10 cellular contexts compared by ENCODE assay signal in the genomic region with DNA sequence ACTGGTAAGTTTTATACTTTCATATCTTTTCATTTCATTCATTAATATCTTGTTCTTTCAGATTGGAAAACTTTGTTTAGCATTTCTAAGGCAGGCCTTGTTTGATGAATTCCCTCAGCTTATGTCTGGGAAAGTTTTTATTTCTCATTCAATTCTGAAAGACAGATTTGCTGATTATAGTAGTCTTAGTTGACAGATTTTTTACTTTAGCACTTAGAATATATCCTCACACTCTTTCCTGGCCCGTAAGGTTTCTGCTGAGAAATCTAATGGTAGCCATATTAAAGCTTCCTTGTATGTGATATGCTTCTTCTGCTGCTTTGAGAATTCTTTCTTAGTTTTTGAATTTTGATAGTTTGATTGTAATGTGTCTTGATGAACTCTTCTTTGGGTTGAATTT.
"Had no signal": no experiment of that assay in that cellular context is flagged by ENCODE, and none has a peak within 500 bp of the region (broad histone marks: within the 10 kb centered on the region; RNA-seq: fewer than 3 reads in every experiment).

No MANE protein-coding gene starts in this region.

- H3K9me3 ChIP-seq: HAP-1 had no signal

- DNase-seq: GM23248, GOT3, H7, Kasumi-1, KBM-7 had no signal

- ATAC-seq: HCT116, HepG2 had no signal

- H3K4me3 ChIP-seq: GM23248, HAP-1 had no signal

- H3K27ac ChIP-seq: GM23248, HL-60, KMS-11 had no signal

- H3K36me3 ChIP-seq: HAP-1 had no signal
